ENCODE assay signal across 1 cellular context in the genomic region with DNA sequence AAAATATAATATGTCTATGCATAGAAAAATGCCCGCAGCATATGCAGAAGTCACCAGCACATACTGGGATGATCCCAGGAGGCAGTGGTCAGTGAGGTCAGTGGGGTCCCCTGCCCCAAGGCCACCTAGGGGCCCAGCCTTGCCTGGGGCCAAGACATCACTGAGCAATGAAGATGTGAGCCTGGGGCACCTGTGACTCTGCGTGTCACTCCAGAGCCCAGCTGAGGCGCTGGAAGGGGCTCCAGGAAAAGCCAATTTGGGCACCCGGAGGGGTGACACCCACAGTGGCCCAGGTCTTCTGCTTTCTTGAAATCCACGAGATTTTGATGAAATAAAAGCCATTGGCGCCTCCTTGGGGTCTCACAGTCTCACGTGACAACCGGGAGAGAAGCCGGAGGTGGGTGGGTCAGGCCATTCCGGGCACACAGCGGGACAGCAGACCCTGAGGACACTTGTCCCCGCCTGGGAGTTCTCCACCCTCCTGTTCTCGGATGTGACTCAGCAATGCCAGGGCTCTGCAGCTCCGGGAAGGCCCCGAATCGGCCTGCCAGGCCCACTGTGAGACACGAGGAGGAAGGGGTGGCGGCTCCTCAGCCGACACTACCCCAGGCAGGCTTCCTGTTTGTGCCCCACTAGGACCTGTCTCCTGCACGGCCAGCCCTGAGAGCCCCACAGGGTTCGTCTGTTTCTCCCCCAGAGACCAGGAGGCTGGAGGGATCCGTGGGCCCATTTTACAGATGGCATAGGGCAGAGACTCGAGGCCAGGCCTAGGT.
TF ChIP-seq lines count a peak whose summit lies in the region.

No MANE protein-coding gene starts in this region.

TF ChIP-seq in SK-N-SH, 30 proteins besides CTCF, POLR2A, EP300 and RAD21 (continued from another document):
- TF ChIP-seq, protein P1, sequence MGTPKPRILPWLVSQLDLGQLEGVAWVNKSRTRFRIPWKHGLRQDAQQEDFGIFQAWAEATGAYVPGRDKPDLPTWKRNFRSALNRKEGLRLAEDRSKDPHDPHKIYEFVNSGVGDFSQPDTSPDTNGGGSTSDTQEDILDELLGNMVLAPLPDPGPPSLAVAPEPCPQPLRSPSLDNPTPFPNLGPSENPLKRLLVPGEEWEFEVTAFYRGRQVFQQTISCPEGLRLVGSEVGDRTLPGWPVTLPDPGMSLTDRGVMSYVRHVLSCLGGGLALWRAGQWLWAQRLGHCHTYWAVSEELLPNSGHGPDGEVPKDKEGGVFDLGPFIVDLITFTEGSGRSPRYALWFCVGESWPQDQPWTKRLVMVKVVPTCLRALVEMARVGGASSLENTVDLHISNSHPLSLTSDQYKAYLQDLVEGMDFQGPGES (IDR thresholded peaks at IDR 0.05; ENCODE audit: low read depth, low read length), result no peak
- no peak for TF ChIP-seq MXI1 (IDR thresholded peaks at IDR 0.05; ENCODE audit: low read depth, low read length)
- TF ChIP-seq FOXJ3 (CRISPR knock-in tag; IDR thresholded peaks at IDR 0.05), result no peak
- TF ChIP-seq ELF1 (IDR thresholded peaks at IDR 0.05), result no peak
- TF ChIP-seq YY1 (IDR thresholded peaks at IDR 0.05; ENCODE audit: low read depth), result no peak
